ENCODE assay signal across 27 cellular contexts in genomic region chrX:134000260-134001245, GRCh38. TPM values are rescaled to one million over a fixed set of nuclear protein-coding genes. Genes with fewer than 3 reads are reported as not detected.
DNase-seq lines count a peak whose midpoint lies in the region; ATAC-seq, FAIRE-seq and TF ChIP-seq lines count a peak whose summit lies in the region.
"Had no signal": no experiment of that assay in that cellular context is flagged by ENCODE, and none has a peak within 500 bp of the region (broad histone marks: within the 10 kb centered on the region; RNA-seq: fewer than 3 reads in every experiment).

No MANE protein-coding gene starts in this region.

- POLR2A ChIA-PET in HepG2 (lab: Yijun Ruan, JAX), result interaction anchor here (1.2 to 1.6 kb wide), 2 partner anchors 12 to 25 kb away, joined by 3 to 5 read pairs; no protein-coding TSS in a partner anchor

- no peaks in the 10 kb centered on the region for H4K20me1 ChIP-seq in HepG2 (ENCODE audit: insufficient read depth, low read length)
- no peaks in the 10 kb centered on the region for H4K20me1 ChIP-seq in astrocyte (ENCODE audit: insufficient read depth, low read length)
- H4K20me1 ChIP-seq in neural progenitor cell (ENCODE audit: low read depth), result no peaks in the 10 kb centered on the region

- CTCF ChIA-PET in HepG2 (lab: Yijun Ruan, JAX; ENCODE audit: low intra/inter-chr PET ratio, low total read pairs), result no interaction called here

- H2AFZ ChIP-seq in HepG2 (ENCODE audit: low read length) (no peak overlapping the region), astrocyte (ENCODE audit: low read depth, low read length) (no peak overlapping the region), neural progenitor cell (replicated peaks) (no peak overlapping the region)

- intact Hi-C loops in HepG2 (cut with micrococcal nuclease; ENCODE audit: unreplicated experiment), result no loop called here

- no peaks in the 10 kb centered on the region for H3K36me3 ChIP-seq in liver (ENCODE audit: control insufficient read depth in 4 of 4, insufficient read depth in 3 of 4, low read depth in 1 of 4, low read length in 3 of 4)
- no peaks in the 10 kb centered on the region for H3K36me3 ChIP-seq in HepG2 (replicated peaks in 1 of 2; ENCODE audit: control insufficient read depth in 1 of 2, insufficient read depth in 2 of 2, low read length in 2 of 2)
- no peaks in the 10 kb centered on the region for H3K36me3 ChIP-seq in astrocyte (ENCODE audit: insufficient read depth, low read length)
- no peaks in the 10 kb centered on the region for H3K36me3 ChIP-seq in neural progenitor cell

- TF ChIP-seq EP300 in HepG2 (IDR thresholded peaks at IDR 0.05; ENCODE audit: low read depth in 2 of 2, low read length in 2 of 2) (no peak), HepG2 (CRISPR knock-in tag; IDR thresholded peaks at IDR 0.05; ENCODE audit: borderline replicate concordance) (no peak)

- peaks cover 13% of the 10 kb centered on the region for H3K4me1 Mint-ChIP-seq in astrocyte (ENCODE audit: low read depth, unreplicated experiment)
- H3K4me1 Mint-ChIP-seq in neural progenitor cell, result peaks cover 51% of the 10 kb centered on the region
- H3K4me1 Mint-ChIP-seq: CD8-positive, alpha-beta memory T cell had no signal

- no peak overlapping the region for H3K4me3 ChIP-seq in liver (ENCODE audit: low read depth in 1 of 3, low read length in 3 of 3)
- no peak overlapping the region for H3K4me3 ChIP-seq in HepG2 (replicated peaks in 1 of 3; ENCODE audit: insufficient read depth in 1 of 3, low read depth in 2 of 3, low read length in 3 of 3)
- no peak overlapping the region for H3K4me3 ChIP-seq in astrocyte (ENCODE audit: insufficient read depth, low read depth, low read length)
- peak overlapping the region; percentile 17 for H3K4me3 ChIP-seq in neural progenitor cell

- TF ChIP-seq CTCF in liver (IDR thresholded peaks at IDR 0.05; ENCODE audit: low read depth, low read length, missing input control) (no peak), HepG2 (CRISPR knock-in tag; IDR thresholded peaks at IDR 0.05) (no peak), astrocyte (IDR thresholded peaks at IDR 0.05; ENCODE audit: insufficient read depth, low read depth, low read length) (no peak), neural progenitor cell (IDR thresholded peaks at IDR 0.05) (no peak)

- H3K36me3 Mint-ChIP-seq in astrocyte (ENCODE audit: low read depth, unreplicated experiment) (no peaks in the 10 kb centered on the region), neural progenitor cell (no peaks in the 10 kb centered on the region)
- H3K36me3 Mint-ChIP-seq: CD8-positive, alpha-beta memory T cell had no signal

- H3K27me3 Mint-ChIP-seq in astrocyte (ENCODE audit: low read depth, unreplicated experiment) (no peaks in the 10 kb centered on the region), neural progenitor cell (ENCODE audit: insufficient read depth, low read depth) (peaks cover 4% of the 10 kb centered on the region)

- DNase-seq in HepG2 (ENCODE audit: low spot score) (no peak), astrocyte (ENCODE audit: low read depth) (no peak), neural progenitor cell (ENCODE audit: low spot score) (peak; percentile 57), NCI-H1417 treated with DMSO at 0.1 percent for 48 hours (lab: John Stamatoyannopoulos, UW) (no peak), putamen (ENCODE audit: low spot score) (no peak), DMS53 treated with DMSO at 0.1 percent for 48 hours (lab: John Stamatoyannopoulos, UW; ENCODE audit: unreplicated experiment) (no peak), SHP77 (lab: John Stamatoyannopoulos, UW) (no peak)
- DNase-seq: AML-193; Calu3; CD8-positive, alpha-beta memory T cell; GF-D8; GOT3; MM.1S; NCI-H1105 treated with DMSO at 0.1 percent for 48 hours; NCI-H1694; NCI-H2081; NCI-H2171; NCI-H345; NCI-H526; OCI-M1; Right ventricle myocardium superior; SK-N-SH had no signal

- H3K4me2 ChIP-seq in HepG2 (ENCODE audit: low read depth, low read length), result no peak overlapping the region
- H3K4me2 ChIP-seq in astrocyte (ENCODE audit: low read length), result no peak overlapping the region
- H3K4me2 ChIP-seq in neural progenitor cell, result peak overlapping the region; percentile 49
- H3K4me2 ChIP-seq: SK-N-SH had no signal

- no TSS peak for BruUV-seq in HepG2 (replicated peaks; lab: Mats Ljungman, UMichigan)

- in situ Hi-C loops in HepG2 (cut with HindIII; ENCODE audit: extremely low pct_ligation_motif_present, low pct_unique_long_range_greater_than_20kb), result no loop called here

- ATAC-seq in HepG2, result no peak

- no peaks in the 10 kb centered on the region for H3K4me1 ChIP-seq in liver (ENCODE audit: control insufficient read depth in 4 of 4, insufficient read depth in 4 of 4, low read length in 3 of 4)
- H3K4me1 ChIP-seq in HepG2 (ENCODE audit: insufficient read depth, low read length), result peaks cover 95% of the 10 kb centered on the region
- no peaks in the 10 kb centered on the region for H3K4me1 ChIP-seq in astrocyte (ENCODE audit: insufficient read depth, low read length)
- H3K4me1 ChIP-seq in neural progenitor cell, result peaks cover 29% of the 10 kb centered on the region

- FAIRE-seq in HepG2 (lab: Jason Lieb, UNC), result no peak
- peak; percentile 75 for FAIRE-seq in astrocyte (lab: Jason Lieb, UNC)

- peaks cover 22% of the 10 kb centered on the region for H3F3A ChIP-seq in neural progenitor cell (ENCODE audit: low read depth)

- no peak overlapping the region for H3K9ac ChIP-seq in liver (ENCODE audit: low read depth in 1 of 2, low read length in 2 of 2)
- no peak overlapping the region for H3K9ac ChIP-seq in HepG2 (ENCODE audit: insufficient read depth, low read depth, low read length)
- H3K9ac ChIP-seq in astrocyte (ENCODE audit: low read length), result no peak overlapping the region
- H3K9ac ChIP-seq in neural progenitor cell, result no peak overlapping the region
- H3K9ac ChIP-seq: SK-N-SH had no signal

- TF ChIP-seq RAD21 in liver (IDR thresholded peaks at IDR 0.05), result no peak
- no peak for TF ChIP-seq RAD21 in HepG2 (CRISPR knock-in tag; IDR thresholded peaks at IDR 0.05)

- no peak for TF ChIP-seq POLR2A in HepG2 (IDR thresholded peaks at IDR 0.05; ENCODE audit: insufficient read depth in 1 of 2, low read depth in 2 of 2, low read length in 2 of 2)

- H3K4me3 Mint-ChIP-seq in astrocyte (ENCODE audit: unreplicated experiment) (no peak overlapping the region), neural progenitor cell (no peak overlapping the region)
- H3K4me3 Mint-ChIP-seq: CD8-positive, alpha-beta memory T cell had no signal

- H3K9me3 ChIP-seq in liver (ENCODE audit: control insufficient read depth in 4 of 4, low read length in 3 of 4) (no peaks in the 10 kb centered on the region), HepG2 (ENCODE audit: low read length) (no peaks in the 10 kb centered on the region), astrocyte (ENCODE audit: insufficient read depth, low read depth, low read length) (no peaks in the 10 kb centered on the region), neural progenitor cell (ENCODE audit: low read depth) (no peaks in the 10 kb centered on the region)
- H3K9me3 ChIP-seq: SK-N-SH had no signal

- H3K27me3 ChIP-seq in liver (ENCODE audit: control insufficient read depth in 4 of 4, insufficient read depth in 4 of 4, low read length in 3 of 4), result no peaks in the 10 kb centered on the region
- no peaks in the 10 kb centered on the region for H3K27me3 ChIP-seq in HepG2 (ENCODE audit: control insufficient read depth in 1 of 2, insufficient read depth in 2 of 2, low read length in 2 of 2)
- H3K27me3 ChIP-seq in astrocyte (ENCODE audit: insufficient read depth, low read length), result no peaks in the 10 kb centered on the region
- H3K27me3 ChIP-seq in neural progenitor cell, result no peaks in the 10 kb centered on the region

- H3K27ac Mint-ChIP-seq in astrocyte (ENCODE audit: unreplicated experiment) (no peak overlapping the region), neural progenitor cell (no peak overlapping the region)
- H3K27ac Mint-ChIP-seq: CD8-positive, alpha-beta memory T cell had no signal

- H3K9me3 Mint-ChIP-seq in astrocyte (ENCODE audit: unreplicated experiment) (no peaks in the 10 kb centered on the region), neural progenitor cell (no peaks in the 10 kb centered on the region)
- H3K9me3 Mint-ChIP-seq: CD8-positive, alpha-beta memory T cell had no signal

- WGBS in liver, result 78% methylated on average over 14 of the region's 14 CpGs
- WGBS in HepG2 (ENCODE audit: low lambda C conversion rate), result 83% methylated on average over 14 of the region's 14 CpGs

- H3K79me2 ChIP-seq in HepG2 (ENCODE audit: insufficient read depth, low read length), result peaks cover 11% of the 10 kb centered on the region
- no peaks in the 10 kb centered on the region for H3K79me2 ChIP-seq in astrocyte (ENCODE audit: insufficient read depth, low read length)
- no peaks in the 10 kb centered on the region for H3K79me2 ChIP-seq in neural progenitor cell (ENCODE audit: low read depth)

- H3K27ac ChIP-seq in liver (ENCODE audit: low read depth in 1 of 2, low read length in 2 of 2) (no peak overlapping the region), HepG2 (ENCODE audit: extremely low read length, insufficient read depth, low read length) (no peak overlapping the region), astrocyte (ENCODE audit: low read depth, low read length) (no peak overlapping the region), neural progenitor cell (peak overlapping the region; percentile 49)
- H3K27ac ChIP-seq: C4-2B had no signal

RNA-seq across cellular contexts. Expression of gene GPC3, which starts 15.2 kb away (rescaled TPM):
- 1,000 to 10,000 TPM in 1 of 2 donors, 1 to 10 TPM in 1; 1.7 to 1,133 TPM for total RNA-seq in liver
- 1 to 10 TPM in 1 of 2 donors, under 1 TPM in 1; 0.40 to 1.3 TPM for polyA plus RNA-seq in liver
- 805 and 1,799 TPM in 2 replicates for total RNA-seq in HepG2 (2016; rRNA removed; fragmentation: Illumina TruSeq; extraction: Trizol)
- total RNA-seq in HepG2 (2016; cell fraction: cytosol; rRNA removed; fragmentation: Illumina TruSeq; extraction: Trizol; ENCODE audit: low read depth), result 284 and 320 TPM in 2 replicates
- 792 and 1,776 TPM in 2 replicates for total RNA-seq in HepG2 (2016; cell fraction: insoluble cytoplasmic fraction; rRNA removed; fragmentation: Illumina TruSeq; extraction: Trizol)
- total RNA-seq in HepG2 (2016; cell fraction: membrane; rRNA removed; fragmentation: Illumina TruSeq; extraction: Trizol), result 290 and 301 TPM in 2 replicates
- total RNA-seq in HepG2 (2016; cell fraction: nucleus; rRNA removed; fragmentation: Illumina TruSeq; extraction: Trizol), result 1,828 and 2,106 TPM in 2 replicates
- polyA plus RNA-seq in HepG2 (2011; rRNA removed), result 3,263 and 3,554 TPM in 2 replicates
- polyA plus RNA-seq in HepG2 (2011; cell fraction: cytosol; rRNA removed), result 2,062 and 3,587 TPM in 2 replicates
- polyA plus RNA-seq in HepG2 (2011; cell fraction: nucleus; rRNA removed), result 820 and 1,167 TPM in 2 replicates
- 3,341 and 3,897 TPM in 2 replicates for polyA plus RNA-seq in HepG2 (2012)
- polyA plus RNA-seq in HepG2 (2016; cell fraction: cytosol; fragmentation: Illumina TruSeq; extraction: Trizol; ENCODE audit: low read depth), result 118 and 136 TPM in 2 replicates
- 843 and 853 TPM in 2 replicates for polyA plus RNA-seq in HepG2 (2016; cell fraction: insoluble cytoplasmic fraction; fragmentation: Illumina TruSeq; extraction: Trizol; ENCODE audit: low read depth)
- 164 and 169 TPM in 2 replicates for polyA plus RNA-seq in HepG2 (2016; cell fraction: membrane; fragmentation: Illumina TruSeq; extraction: Trizol; ENCODE audit: low read depth)
- polyA plus RNA-seq in HepG2 (2016; cell fraction: nucleus; fragmentation: Illumina TruSeq; extraction: Trizol; ENCODE audit: insufficient read depth, low read depth), result 1,823 and 1,891 TPM in 2 replicates
- polyA minus RNA-seq in HepG2 (2011; rRNA and poly(A)+ RNA removed; ENCODE audit: low replicate concordance), result 0.72 and 1,012 TPM in 2 replicates
- polyA minus RNA-seq in HepG2 (2011; cell fraction: cytosol; rRNA and poly(A)+ RNA removed), result 1,199 and 1,788 TPM in 2 replicates
- 1,194 and 1,668 TPM in 2 replicates for polyA minus RNA-seq in HepG2 (2011; cell fraction: nucleus; rRNA and poly(A)+ RNA removed)
- 2.7 and 8.2 TPM in 2 replicates for total RNA-seq in astrocyte
- 968 and 1,039 TPM in 2 replicates for total RNA-seq in neural progenitor cell (ENCODE audit: low replicate concordance)
- total RNA-seq: A172; CD8-positive, alpha-beta memory T cell; LHCN-M2 had no signal
- polyA plus RNA-seq: AG04450; CD8-positive, alpha-beta memory T cell had no signal
